16 cellular contexts compared by ENCODE assay signal in the genomic region with DNA sequence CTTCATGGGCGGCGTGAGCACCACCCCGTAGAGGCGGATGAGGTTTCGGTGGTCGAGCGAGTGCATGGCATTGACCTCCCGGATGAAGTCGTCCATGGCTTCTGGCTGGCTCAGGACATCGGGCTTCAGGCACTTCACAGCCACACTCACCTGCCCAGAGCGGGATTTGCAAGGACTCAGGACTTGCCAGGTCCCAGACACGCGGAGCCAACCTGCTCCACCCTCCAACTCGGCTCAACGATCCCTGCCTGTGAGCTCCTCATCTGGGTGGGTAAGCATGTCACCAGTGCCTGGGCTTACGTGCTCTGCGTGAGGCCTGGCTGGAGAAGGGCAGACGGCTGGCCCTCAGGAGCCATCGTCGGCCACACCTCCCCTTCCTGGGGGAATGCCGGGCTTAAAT.
"Had no signal": no experiment of that assay in that cellular context is flagged by ENCODE, and none has a peak within 500 bp of the region (broad histone marks: within the 10 kb centered on the region; RNA-seq: fewer than 3 reads in every experiment).

No MANE protein-coding gene starts in this region.

- H3K27ac Mint-ChIP-seq: effector memory CD8-positive, alpha-beta T cell; type B pancreatic cell had no signal

- H3K79me2 ChIP-seq: hepatocyte had no signal

- H3K27me3 Mint-ChIP-seq: central memory CD8-positive, alpha-beta T cell; effector memory CD8-positive, alpha-beta T cell; naive thymus-derived CD4-positive, alpha-beta T cell; type B pancreatic cell had no signal

- H3K4me3 Mint-ChIP-seq: central memory CD8-positive, alpha-beta T cell; effector memory CD8-positive, alpha-beta T cell; naive thymus-derived CD4-positive, alpha-beta T cell; type B pancreatic cell had no signal

- H3K4me3 ChIP-seq: esophagus squamous epithelium, gastroesophageal sphincter, hepatocyte, pancreas, prostate gland had no signal

- H3K4me2 ChIP-seq: hepatocyte had no signal

- H2AFZ ChIP-seq: hepatocyte had no signal

- H3K9me3 Mint-ChIP-seq: central memory CD8-positive, alpha-beta T cell; effector memory CD8-positive, alpha-beta T cell; naive thymus-derived CD4-positive, alpha-beta T cell; type B pancreatic cell had no signal

- ATAC-seq: effector memory CD8-positive, alpha-beta T cell; gastroesophageal sphincter; naive thymus-derived CD4-positive, alpha-beta T cell; pancreas had no signal

- DNase-seq: effector memory CD8-positive, alpha-beta T cell; esophagus squamous epithelium; foreskin fibroblast; mammary epithelial cell; naive thymus-derived CD4-positive, alpha-beta T cell; nucleus accumbens; retina; small intestine; stimulated activated CD4-positive, alpha-beta T cell treated with anti-CD3 and anti-CD28 coated beads, Interleukin-2, amount 100 ng/mL, for 48 hours; stimulated activated naive CD4-positive, alpha-beta T cell treated with Interleukin-2 at 50 U/mL for 16 hours had no signal

- H3K27me3 ChIP-seq: esophagus squamous epithelium, gastroesophageal sphincter, hepatocyte, pancreas had no signal

- H3K4me1 ChIP-seq: pancreas, prostate gland had no signal

- H3K36me3 Mint-ChIP-seq: type B pancreatic cell had no signal

- H3K9me3 ChIP-seq: esophagus squamous epithelium, gastroesophageal sphincter, pancreas, prostate gland had no signal

- H3K27ac ChIP-seq: esophagus squamous epithelium, gastroesophageal sphincter, hepatocyte, pancreas, prostate gland had no signal
